In genomic region chr1:36829066-36829465, GRCh38 we compare ENCODE assay signal across 17 cellular contexts.
"Had no signal": no experiment of that assay in that cellular context is flagged by ENCODE, and none has a peak within 500 bp of the region (broad histone marks: within the 10 kb centered on the region; RNA-seq: fewer than 3 reads in every experiment).

No MANE protein-coding gene starts in this region.

- H3K4me1 ChIP-seq: esophagus muscularis mucosa, foreskin keratinocyte, tibial nerve, uterus had no signal

- H3K9me3 ChIP-seq: esophagus muscularis mucosa, tibial nerve, uterus had no signal

- H3K27ac ChIP-seq: coronary artery, esophagus muscularis mucosa, foreskin keratinocyte, tibial nerve, uterus had no signal

- H3K36me3 ChIP-seq: esophagus muscularis mucosa, uterus had no signal

- H3K4me3 ChIP-seq: coronary artery, esophagus muscularis mucosa, tibial nerve, uterus had no signal

- ATAC-seq: activated CD8-positive, alpha-beta T cell treated with anti-CD3 and anti-CD28 coated beads, Interleukin-2, amount 10 ng/mL, durations not matched to agents 7 days and 5 days; foreskin keratinocyte; left ventricle myocardium superior; sciatic nerve; stimulated activated memory B cell treated with anti-CD40 and anti-IgM and Interleukin-4, amounts not matched to agents 10 μg/mL and 1 μg/mL and 100 μg/mL, for 72 hours; WTC11 had no signal

- DNase-seq: activated CD4-positive, alpha-beta T cell treated with anti-CD3 and anti-CD28 coated beads for 48 hours; activated CD8-positive, alpha-beta memory T cell treated with anti-CD3 and anti-CD28 coated beads, Interleukin-2, amount 50 U/mL, for 4 hours; activated CD8-positive, alpha-beta T cell treated with anti-CD3 and anti-CD28 coated beads, Interleukin-2, amount 10 ng/mL, durations not matched to agents 7 days and 5 days; activated effector memory CD4-positive, alpha-beta T cell treated with anti-CD3 and anti-CD28 coated beads, Interleukin-2, amount 50 U/mL, for 16 hours; activated T-cell treated with anti-CD3 and anti-CD28 coated beads, Interleukin-2, amount 50 U/mL, for 48 hours; effector CD4-positive, alpha-beta T cell; foreskin keratinocyte; kidney glomerular epithelial cell; left ventricle myocardium superior; mesendoderm; uterus had no signal
